Comparison of ENCODE assay signal across 2 cellular contexts in the genomic region with DNA sequence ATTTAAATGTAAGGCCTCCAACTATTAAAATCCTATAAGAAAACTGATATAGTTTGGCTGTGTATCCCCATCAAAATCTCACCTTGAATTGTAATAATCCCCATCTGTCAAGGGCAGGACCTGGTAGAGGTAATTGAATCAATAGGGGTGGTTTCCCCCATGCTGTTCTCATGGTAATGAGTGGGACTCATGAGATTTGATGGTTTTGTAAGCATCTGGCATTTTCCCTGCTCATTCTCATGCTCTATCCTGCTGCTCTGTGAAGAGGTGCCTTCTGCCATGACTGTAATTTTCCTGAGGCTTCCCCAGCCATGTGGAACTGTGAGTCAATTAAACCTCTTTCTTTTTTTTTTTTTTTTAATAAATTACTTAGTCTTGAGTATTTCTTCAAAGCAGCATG.
A peak's percentile ranks its signal among the peaks of the same experiment; 100 is the strongest.
TF ChIP-seq lines count a peak whose summit lies in the region.

No MANE protein-coding gene starts in this region.

TF ChIP-seq in GM23338, 12 proteins besides CTCF, POLR2A, EP300 and RAD21:
- TF ChIP-seq, protein P1, sequence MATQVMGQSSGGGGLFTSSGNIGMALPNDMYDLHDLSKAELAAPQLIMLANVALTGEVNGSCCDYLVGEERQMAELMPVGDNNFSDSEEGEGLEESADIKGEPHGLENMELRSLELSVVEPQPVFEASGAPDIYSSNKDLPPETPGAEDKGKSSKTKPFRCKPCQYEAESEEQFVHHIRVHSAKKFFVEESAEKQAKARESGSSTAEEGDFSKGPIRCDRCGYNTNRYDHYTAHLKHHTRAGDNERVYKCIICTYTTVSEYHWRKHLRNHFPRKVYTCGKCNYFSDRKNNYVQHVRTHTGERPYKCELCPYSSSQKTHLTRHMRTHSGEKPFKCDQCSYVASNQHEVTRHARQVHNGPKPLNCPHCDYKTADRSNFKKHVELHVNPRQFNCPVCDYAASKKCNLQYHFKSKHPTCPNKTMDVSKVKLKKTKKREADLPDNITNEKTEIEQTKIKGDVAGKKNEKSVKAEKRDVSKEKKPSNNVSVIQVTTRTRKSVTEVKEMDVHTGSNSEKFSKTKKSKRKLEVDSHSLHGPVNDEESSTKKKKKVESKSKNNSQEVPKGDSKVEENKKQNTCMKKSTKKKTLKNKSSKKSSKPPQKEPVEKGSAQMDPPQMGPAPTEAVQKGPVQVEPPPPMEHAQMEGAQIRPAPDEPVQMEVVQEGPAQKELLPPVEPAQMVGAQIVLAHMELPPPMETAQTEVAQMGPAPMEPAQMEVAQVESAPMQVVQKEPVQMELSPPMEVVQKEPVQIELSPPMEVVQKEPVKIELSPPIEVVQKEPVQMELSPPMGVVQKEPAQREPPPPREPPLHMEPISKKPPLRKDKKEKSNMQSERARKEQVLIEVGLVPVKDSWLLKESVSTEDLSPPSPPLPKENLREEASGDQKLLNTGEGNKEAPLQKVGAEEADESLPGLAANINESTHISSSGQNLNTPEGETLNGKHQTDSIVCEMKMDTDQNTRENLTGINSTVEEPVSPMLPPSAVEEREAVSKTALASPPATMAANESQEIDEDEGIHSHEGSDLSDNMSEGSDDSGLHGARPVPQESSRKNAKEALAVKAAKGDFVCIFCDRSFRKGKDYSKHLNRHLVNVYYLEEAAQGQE (IDR thresholded peaks at IDR 0.05; ENCODE audit: unreplicated experiment), result no peak
- no peak for TF ChIP-seq CREB1 (CRISPR knock-in tag; IDR thresholded peaks at IDR 0.05; ENCODE audit: low read depth)
- TF ChIP-seq STAT1 (IDR thresholded peaks at IDR 0.05; ENCODE audit: unreplicated experiment), result no peak
- TF ChIP-seq NANOG (IDR thresholded peaks at IDR 0.05; ENCODE audit: borderline replicate concordance), result 0 out of 2 replicates have a peak, but pooled peaks have one; percentile 30
- TF ChIP-seq ZNF331 (CRISPR knock-in tag; IDR thresholded peaks at IDR 0.05; ENCODE audit: low read depth), result no peak
- no peak for TF ChIP-seq EZH2 (IDR thresholded peaks at IDR 0.05; ENCODE audit: low read depth, unreplicated experiment)
- no peak for TF ChIP-seq POLR2AphosphoS5 (IDR thresholded peaks at IDR 0.05; ENCODE audit: low read depth)
- TF ChIP-seq, protein P2, sequence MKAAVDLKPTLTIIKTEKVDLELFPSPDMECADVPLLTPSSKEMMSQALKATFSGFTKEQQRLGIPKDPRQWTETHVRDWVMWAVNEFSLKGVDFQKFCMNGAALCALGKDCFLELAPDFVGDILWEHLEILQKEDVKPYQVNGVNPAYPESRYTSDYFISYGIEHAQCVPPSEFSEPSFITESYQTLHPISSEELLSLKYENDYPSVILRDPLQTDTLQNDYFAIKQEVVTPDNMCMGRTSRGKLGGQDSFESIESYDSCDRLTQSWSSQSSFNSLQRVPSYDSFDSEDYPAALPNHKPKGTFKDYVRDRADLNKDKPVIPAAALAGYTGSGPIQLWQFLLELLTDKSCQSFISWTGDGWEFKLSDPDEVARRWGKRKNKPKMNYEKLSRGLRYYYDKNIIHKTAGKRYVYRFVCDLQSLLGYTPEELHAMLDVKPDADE (IDR thresholded peaks at IDR 0.05), result no peak
- TF ChIP-seq, protein P3, sequence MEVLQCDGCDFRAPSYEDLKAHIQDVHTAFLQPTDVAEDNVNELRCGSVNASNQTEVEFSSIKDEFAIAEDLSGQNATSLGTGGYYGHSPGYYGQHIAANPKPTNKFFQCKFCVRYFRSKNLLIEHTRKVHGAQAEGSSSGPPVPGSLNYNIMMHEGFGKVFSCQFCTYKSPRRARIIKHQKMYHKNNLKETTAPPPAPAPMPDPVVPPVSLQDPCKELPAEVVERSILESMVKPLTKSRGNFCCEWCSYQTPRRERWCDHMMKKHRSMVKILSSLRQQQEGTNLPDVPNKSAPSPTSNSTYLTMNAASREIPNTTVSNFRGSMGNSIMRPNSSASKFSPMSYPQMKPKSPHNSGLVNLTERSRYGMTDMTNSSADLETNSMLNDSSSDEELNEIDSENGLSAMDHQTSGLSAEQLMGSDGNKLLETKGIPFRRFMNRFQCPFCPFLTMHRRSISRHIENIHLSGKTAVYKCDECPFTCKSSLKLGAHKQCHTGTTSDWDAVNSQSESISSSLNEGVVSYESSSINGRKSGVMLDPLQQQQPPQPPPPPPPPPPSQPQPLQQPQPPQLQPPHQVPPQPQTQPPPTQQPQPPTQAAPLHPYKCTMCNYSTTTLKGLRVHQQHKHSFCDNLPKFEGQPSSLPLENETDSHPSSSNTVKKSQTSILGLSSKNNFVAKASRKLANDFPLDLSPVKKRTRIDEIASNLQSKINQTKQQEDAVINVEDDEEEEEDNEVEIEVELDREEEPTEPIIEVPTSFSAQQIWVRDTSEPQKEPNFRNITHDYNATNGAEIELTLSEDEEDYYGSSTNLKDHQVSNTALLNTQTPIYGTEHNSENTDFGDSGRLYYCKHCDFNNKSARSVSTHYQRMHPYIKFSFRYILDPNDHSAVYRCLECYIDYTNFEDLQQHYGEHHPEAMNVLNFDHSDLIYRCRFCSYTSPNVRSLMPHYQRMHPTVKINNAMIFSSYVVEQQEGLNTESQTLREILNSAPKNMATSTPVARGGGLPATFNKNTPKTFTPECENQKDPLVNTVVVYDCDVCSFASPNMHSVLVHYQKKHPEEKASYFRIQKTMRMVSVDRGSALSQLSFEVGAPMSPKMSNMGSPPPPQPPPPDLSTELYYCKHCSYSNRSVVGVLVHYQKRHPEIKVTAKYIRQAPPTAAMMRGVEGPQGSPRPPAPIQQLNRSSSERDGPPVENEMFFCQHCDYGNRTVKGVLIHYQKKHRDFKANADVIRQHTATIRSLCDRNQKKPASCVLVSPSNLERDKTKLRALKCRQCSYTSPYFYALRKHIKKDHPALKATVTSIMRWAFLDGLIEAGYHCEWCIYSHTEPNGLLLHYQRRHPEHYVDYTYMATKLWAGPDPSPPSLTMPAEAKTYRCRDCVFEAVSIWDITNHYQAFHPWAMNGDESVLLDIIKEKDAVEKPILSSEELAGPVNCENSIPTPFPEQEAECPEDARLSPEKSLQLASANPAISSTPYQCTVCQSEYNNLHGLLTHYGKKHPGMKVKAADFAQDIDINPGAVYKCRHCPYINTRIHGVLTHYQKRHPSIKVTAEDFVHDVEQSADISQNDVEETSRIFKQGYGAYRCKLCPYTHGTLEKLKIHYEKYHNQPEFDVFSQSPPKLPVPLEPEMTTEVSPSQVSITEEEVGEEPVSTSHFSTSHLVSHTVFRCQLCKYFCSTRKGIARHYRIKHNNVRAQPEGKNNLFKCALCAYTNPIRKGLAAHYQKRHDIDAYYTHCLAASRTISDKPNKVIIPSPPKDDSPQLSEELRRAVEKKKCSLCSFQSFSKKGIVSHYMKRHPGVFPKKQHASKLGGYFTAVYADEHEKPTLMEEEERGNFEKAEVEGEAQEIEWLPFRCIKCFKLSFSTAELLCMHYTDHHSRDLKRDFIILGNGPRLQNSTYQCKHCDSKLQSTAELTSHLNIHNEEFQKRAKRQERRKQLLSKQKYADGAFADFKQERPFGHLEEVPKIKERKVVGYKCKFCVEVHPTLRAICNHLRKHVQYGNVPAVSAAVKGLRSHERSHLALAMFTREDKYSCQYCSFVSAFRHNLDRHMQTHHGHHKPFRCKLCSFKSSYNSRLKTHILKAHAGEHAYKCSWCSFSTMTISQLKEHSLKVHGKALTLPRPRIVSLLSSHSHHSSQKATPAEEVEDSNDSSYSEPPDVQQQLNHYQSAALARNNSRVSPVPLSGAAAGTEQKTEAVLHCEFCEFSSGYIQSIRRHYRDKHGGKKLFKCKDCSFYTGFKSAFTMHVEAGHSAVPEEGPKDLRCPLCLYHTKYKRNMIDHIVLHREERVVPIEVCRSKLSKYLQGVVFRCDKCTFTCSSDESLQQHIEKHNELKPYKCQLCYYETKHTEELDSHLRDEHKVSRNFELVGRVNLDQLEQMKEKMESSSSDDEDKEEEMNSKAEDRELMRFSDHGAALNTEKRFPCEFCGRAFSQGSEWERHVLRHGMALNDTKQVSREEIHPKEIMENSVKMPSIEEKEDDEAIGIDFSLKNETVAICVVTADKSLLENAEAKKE (CRISPR knock-in tag; IDR thresholded peaks at IDR 0.05), result no peak

TF ChIP-seq in H1, 55 proteins besides CTCF, POLR2A, EP300 and RAD21:
- TF ChIP-seq, protein P4, sequence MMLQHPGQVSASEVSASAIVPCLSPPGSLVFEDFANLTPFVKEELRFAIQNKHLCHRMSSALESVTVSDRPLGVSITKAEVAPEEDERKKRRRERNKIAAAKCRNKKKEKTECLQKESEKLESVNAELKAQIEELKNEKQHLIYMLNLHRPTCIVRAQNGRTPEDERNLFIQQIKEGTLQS (IDR thresholded peaks at IDR 0.05; ENCODE audit: insufficient read depth, low read depth, low read length), result no peak
- TF ChIP-seq FOSL1 (IDR thresholded peaks at IDR 0.05; ENCODE audit: insufficient read depth, low read depth, low read length) (no peak), TCF12 (IDR thresholded peaks at IDR 0.05; ENCODE audit: low read depth, low read length) (no peak), TBP (IDR thresholded peaks at IDR 0.05; ENCODE audit: low read depth, low read length) (no peak), JUN (IDR thresholded peaks at IDR 0.05; ENCODE audit: low read depth, low read length) (no peak), RXRA (IDR thresholded peaks at IDR 0.05; ENCODE audit: insufficient read depth, low read depth, low read length) (no peak)
